Comparison of ENCODE assay signal across 13 cellular contexts in the genomic region with DNA sequence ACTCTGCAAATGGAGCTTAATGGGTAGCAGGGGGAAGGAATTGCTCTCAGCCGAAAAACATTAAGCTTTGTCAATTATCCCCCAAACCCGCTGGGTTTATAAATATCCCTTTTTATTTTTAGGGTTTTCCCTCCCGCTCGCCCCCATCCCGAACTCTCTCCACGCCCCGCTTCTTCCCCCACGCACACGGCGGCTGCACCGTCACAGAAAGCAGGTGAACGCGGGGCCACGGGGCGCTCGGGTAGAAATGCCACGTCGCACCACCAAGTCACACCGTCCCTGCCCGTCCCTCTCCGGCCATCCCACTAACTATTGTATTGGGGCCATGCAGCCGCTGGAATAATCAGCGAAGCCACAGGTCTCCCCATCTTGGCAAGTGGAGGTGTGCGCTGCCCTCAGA.
"Had no signal": no experiment of that assay in that cellular context is flagged by ENCODE, and none has a peak within 500 bp of the region (broad histone marks: within the 10 kb centered on the region; RNA-seq: fewer than 3 reads in every experiment).

No MANE protein-coding gene starts in this region.

- ATAC-seq: effector memory CD8-positive, alpha-beta T cell; lower lobe of right lung; stimulated activated naive CD8-positive, alpha-beta T cell treated with anti-CD3 and anti-CD28 coated beads, Interleukin-15, Interleukin-2, amounts not matched to agents 100 U/mL and 50 U/mL, for 24 hours had no signal

- H3K4me3 ChIP-seq: esophagus squamous epithelium, lower lobe of right lung, tibial artery had no signal

- H3K9me3 ChIP-seq: esophagus squamous epithelium, lower lobe of right lung, tibial artery had no signal

- H3K36me3 ChIP-seq: esophagus squamous epithelium, lower lobe of right lung, tibial artery had no signal

- H3K9me3 Mint-ChIP-seq: dendritic cell treated with granulocyte-macrophage colony-stimulating factor and Interleukin-4, amounts not matched to agents 40 ng/mL and 50 ng/mL, for 4 days; effector memory CD8-positive, alpha-beta T cell had no signal

- H3K27ac Mint-ChIP-seq: activated naive CD8-positive, alpha-beta T cell; dendritic cell treated with granulocyte-macrophage colony-stimulating factor and Interleukin-4, amounts not matched to agents 40 ng/mL and 50 ng/mL, for 4 days; effector memory CD8-positive, alpha-beta T cell had no signal

- H3K27ac ChIP-seq: esophagus squamous epithelium, lower lobe of right lung, tibial artery, VCaP had no signal

- DNase-seq: activated CD4-positive, alpha-beta T cell treated with anti-CD3 and anti-CD28 coated beads, Interleukin-2, amount 50 U/mL, for 4 hours; activated gamma-delta T cell; effector memory CD8-positive, alpha-beta T cell; esophagus squamous epithelium; lower lobe of right lung; midbrain; stimulated activated CD8-positive, alpha-beta memory T cell treated with anti-CD3 and anti-CD28 coated beads, Interleukin-4, amount 100 ng/mL, for 48 hours; stimulated activated naive CD8-positive, alpha-beta T cell treated with anti-CD3 and anti-CD28 coated beads, Interleukin-15, Interleukin-2, amounts not matched to agents 100 U/mL and 50 U/mL, for 24 hours; T-helper 2 cell; tibial artery had no signal

- H3K36me3 Mint-ChIP-seq: activated naive CD8-positive, alpha-beta T cell had no signal

- H3K4me3 Mint-ChIP-seq: activated naive CD8-positive, alpha-beta T cell; dendritic cell treated with granulocyte-macrophage colony-stimulating factor and Interleukin-4, amounts not matched to agents 40 ng/mL and 50 ng/mL, for 4 days; effector memory CD8-positive, alpha-beta T cell had no signal
